9 cellular contexts compared by ENCODE assay signal in the genomic region with DNA sequence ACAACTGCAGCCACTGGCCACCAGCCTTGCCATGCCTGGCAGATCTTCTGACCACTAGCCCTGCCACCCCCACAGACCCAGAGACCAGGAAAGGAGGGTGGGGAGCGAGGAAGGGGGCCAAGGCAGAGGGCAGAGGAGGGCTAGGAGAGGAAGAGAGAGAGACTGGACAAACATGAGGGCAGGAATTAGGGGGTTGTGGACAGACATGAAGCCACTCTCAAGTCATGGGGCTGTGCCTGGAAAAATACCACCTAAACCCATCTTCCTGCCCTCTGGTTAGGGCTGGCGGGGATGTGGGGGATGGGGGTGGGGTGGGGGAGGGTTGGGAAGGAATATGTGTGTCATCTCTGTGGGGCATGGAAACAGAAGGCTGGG. TPM values are rescaled to one million over a fixed set of nuclear protein-coding genes. Genes with fewer than 3 reads are reported as not detected.
DNase-seq lines count a peak whose midpoint lies in the region; ATAC-seq, FAIRE-seq and TF ChIP-seq lines count a peak whose summit lies in the region.
"Had no signal": no experiment of that assay in that cellular context is flagged by ENCODE, and none has a peak within 500 bp of the region (broad histone marks: within the 10 kb centered on the region; RNA-seq: fewer than 3 reads in every experiment).

No MANE protein-coding gene starts in this region.

- dilution Hi-C loops in endothelial cell of umbilical vein (cut with MboI; ENCODE audit: extremely low pct_ligation_motif_present, low sequenced_read_pairs): no loop called here

- no peak overlapping the region for H3K27ac ChIP-seq in CD4-positive, CD25-positive, alpha-beta regulatory T cell (ENCODE audit: insufficient read depth, low read length, poor library complexity, severe bottlenecking)
- peak overlapping the region; percentile 74 for H3K27ac ChIP-seq in OCI-LY1 (ENCODE audit: low read depth, low read length, poor library complexity, severe bottlenecking)
- H3K27ac ChIP-seq in endothelial cell of umbilical vein (ENCODE audit: insufficient read depth, low read depth, low read length): peak overlapping the region; percentile 97
- H3K27ac ChIP-seq in trophoblast cell (ENCODE audit: low read depth, low read length): no peak overlapping the region

- no peaks in the 10 kb centered on the region for H3K9me3 ChIP-seq in CD4-positive, CD25-positive, alpha-beta regulatory T cell (ENCODE audit: control insufficient read depth in 2 of 2, low read length in 2 of 2)
- H3K9me3 ChIP-seq in OCI-LY1 (ENCODE audit: low read length): no peaks in the 10 kb centered on the region
- H3K9me3 ChIP-seq in endothelial cell of umbilical vein (replicated peaks; ENCODE audit: control insufficient read depth, insufficient read depth, low read length): no peaks in the 10 kb centered on the region
- no peaks in the 10 kb centered on the region for H3K9me3 ChIP-seq in trophoblast cell (ENCODE audit: insufficient read depth, low read depth, low read length)

- H2AK5ac ChIP-seq in trophoblast cell (ENCODE audit: low read length): peak overlapping the region; percentile 91

- no peak overlapping the region for H2AFZ ChIP-seq in OCI-LY1 (ENCODE audit: low read length)
- H2AFZ ChIP-seq in endothelial cell of umbilical vein (ENCODE audit: low read depth, low read length): no peak overlapping the region
- no peak overlapping the region for H2AFZ ChIP-seq in trophoblast cell (ENCODE audit: insufficient read depth, low read length, poor library complexity)

- peak overlapping the region; percentile 27 for H4K12ac ChIP-seq in trophoblast cell (ENCODE audit: low read depth, low read length)

- peaks cover 10% of the 10 kb centered on the region for H3F3A ChIP-seq in OCI-LY1 (ENCODE audit: insufficient read depth, low read length)

- peaks cover 39% of the 10 kb centered on the region for H3K79me1 ChIP-seq in trophoblast cell (ENCODE audit: low read length)

- no peak for ATAC-seq in CD4-positive, CD25-positive, alpha-beta regulatory T cell (ENCODE audit: low read depth in 2 of 2)
- no peak for ATAC-seq in stimulated activated naive B cell treated with anti-CD40 and anti-IgM and Interleukin-4, amounts not matched to agents 10 μg/mL and 1 μg/mL and 100 μg/mL, for 72 hours (replicated peaks)

- peak overlapping the region; percentile 32 for H4K8ac ChIP-seq in trophoblast cell (ENCODE audit: low read depth, low read length)

- no TSS peak for BruUV-seq in endothelial cell of umbilical vein (replicated peaks; lab: Mats Ljungman, UMichigan)

- TF ChIP-seq CTCF in OCI-LY1 (IDR thresholded peaks at IDR 0.05; ENCODE audit: low read length) (no peak), endothelial cell of umbilical vein (IDR thresholded peaks at IDR 0.05; ENCODE audit: extremely low read depth in 1 of 2, insufficient read depth in 1 of 2, low read depth in 1 of 2, low read length in 2 of 2) (no peak)

- H4K20me1 ChIP-seq in OCI-LY1 (ENCODE audit: insufficient read depth, low read length): no peaks in the 10 kb centered on the region
- H4K20me1 ChIP-seq in endothelial cell of umbilical vein (replicated peaks; ENCODE audit: control insufficient read depth, extremely low read depth, insufficient read depth, low read length): no peaks in the 10 kb centered on the region

- H3K27me3 ChIP-seq in CD4-positive, CD25-positive, alpha-beta regulatory T cell (ENCODE audit: control insufficient read depth, insufficient read depth, low read length): no peaks in the 10 kb centered on the region
- no peaks in the 10 kb centered on the region for H3K27me3 ChIP-seq in OCI-LY1 (ENCODE audit: insufficient read depth, low read length)
- no peaks in the 10 kb centered on the region for H3K27me3 ChIP-seq in endothelial cell of umbilical vein (ENCODE audit: control insufficient read depth in 2 of 2, insufficient read depth in 2 of 2, low read length in 2 of 2)
- H3K27me3 ChIP-seq in trophoblast cell (ENCODE audit: insufficient read depth, low read length): no peaks in the 10 kb centered on the region

- peak overlapping the region; percentile 45 for H3K14ac ChIP-seq in trophoblast cell (ENCODE audit: low read length)

- H3K79me2 ChIP-seq in OCI-LY1 (ENCODE audit: insufficient read depth, low read length) (no peaks in the 10 kb centered on the region), endothelial cell of umbilical vein (ENCODE audit: control insufficient read depth, insufficient read depth, low read length) (peaks cover 59% of the 10 kb centered on the region), trophoblast cell (ENCODE audit: control insufficient read depth, insufficient read depth, low read length, poor library complexity) (peaks cover 7% of the 10 kb centered on the region)

- H3K9me1 ChIP-seq in endothelial cell of umbilical vein (replicated peaks; ENCODE audit: control insufficient read depth, extremely low read depth, insufficient read depth, low read length): no peaks in the 10 kb centered on the region

- H3K27ac Mint-ChIP-seq in CD4-positive, CD25-positive, alpha-beta regulatory T cell: peak overlapping the region in 2 of 3 donors; percentile 56 to 77
- no peak overlapping the region for H3K27ac Mint-ChIP-seq in stimulated activated naive B cell treated with anti-CD40 and anti-IgM and Interleukin-4, amounts not matched to agents 10 μg/mL and 1 μg/mL and 100 μg/mL, for 72 hours

- intact Hi-C loops in endothelial cell of umbilical vein (cut with micrococcal nuclease): loop anchor here (1.0 to 2.0 kb wide), 6 partner anchors 12 to 117 kb away; a partner anchor contains a TSS

- peak overlapping the region; percentile 95 for H2BK12ac ChIP-seq in trophoblast cell (ENCODE audit: low read length)

- H3K4me1 Mint-ChIP-seq in CD4-positive, CD25-positive, alpha-beta regulatory T cell: peaks cover 0 to 40% (median 12%) of the 10 kb centered on the region in 4 donors
- H3K4me1 Mint-ChIP-seq in stimulated activated naive B cell treated with anti-CD40 and anti-IgM and Interleukin-4, amounts not matched to agents 10 μg/mL and 1 μg/mL and 100 μg/mL, for 72 hours: peaks cover 46 to 73% of the 10 kb centered on the region in 2 donors

- peak overlapping the region; percentile 83 for H3K4ac ChIP-seq in trophoblast cell (ENCODE audit: low read depth, low read length)

- DNase-seq in CD4-positive, CD25-positive, alpha-beta regulatory T cell: no peak
- DNase-seq in endothelial cell of umbilical vein (ENCODE audit: low read depth, low spot score) (no peak), trophoblast cell (no peak), GF-D8 (lab: John Stamatoyannopoulos, UW) (no peak), glomerular visceral epithelial cell (ENCODE audit: extremely low spot score) (no peak), globus pallidus (ENCODE audit: low spot score) (no peak)
- no peak for DNase-seq in stimulated activated naive B cell treated with anti-CD40 and anti-IgM and Interleukin-4, amounts not matched to agents 10 μg/mL and 1 μg/mL and 100 μg/mL, for 72 hours

- H3K23ac ChIP-seq in trophoblast cell (ENCODE audit: low read length): no peak overlapping the region

- peak overlapping the region; percentile 90 for H3K18ac ChIP-seq in trophoblast cell (ENCODE audit: low read length)

- H4K91ac ChIP-seq in trophoblast cell (ENCODE audit: low read depth, low read length): peak overlapping the region; percentile 88

- peak overlapping the region; percentile 16 for H2BK5ac ChIP-seq in trophoblast cell (ENCODE audit: low read depth, low read length, poor library complexity)

- peaks cover 8% of the 10 kb centered on the region for H3K27me3 Mint-ChIP-seq in CD4-positive, CD25-positive, alpha-beta regulatory T cell
- H3K27me3 Mint-ChIP-seq in stimulated activated naive B cell treated with anti-CD40 and anti-IgM and Interleukin-4, amounts not matched to agents 10 μg/mL and 1 μg/mL and 100 μg/mL, for 72 hours: peaks cover 0 to 6% of the 10 kb centered on the region in 2 donors

- H3K36me3 Mint-ChIP-seq in CD4-positive, CD25-positive, alpha-beta regulatory T cell: no peaks in the 10 kb centered on the region
- peaks cover 0 to 4% of the 10 kb centered on the region in 2 donors for H3K36me3 Mint-ChIP-seq in stimulated activated naive B cell treated with anti-CD40 and anti-IgM and Interleukin-4, amounts not matched to agents 10 μg/mL and 1 μg/mL and 100 μg/mL, for 72 hours

- H3K4me3 ChIP-seq in CD4-positive, CD25-positive, alpha-beta regulatory T cell (ENCODE audit: low read depth, low read length): no peak overlapping the region
- H3K4me3 ChIP-seq in OCI-LY1 (ENCODE audit: low read depth, low read length, poor library complexity, severe bottlenecking): no peak overlapping the region
- H3K4me3 ChIP-seq in endothelial cell of umbilical vein (replicated peaks in 1 of 3; ENCODE audit: insufficient read depth in 1 of 3, low read depth in 1 of 3, low read length in 3 of 3): peak overlapping the region in 2 of 3 experiments; percentile 30 to 56
- no peak overlapping the region for H3K4me3 ChIP-seq in trophoblast cell (ENCODE audit: low read depth, low read length)

- no peaks in the 10 kb centered on the region for H3K36me3 ChIP-seq in CD4-positive, CD25-positive, alpha-beta regulatory T cell (ENCODE audit: control insufficient read depth, insufficient read depth, low read length)
- H3K36me3 ChIP-seq in OCI-LY1 (ENCODE audit: insufficient read depth, low read length): no peaks in the 10 kb centered on the region
- H3K36me3 ChIP-seq in endothelial cell of umbilical vein (ENCODE audit: control insufficient read depth in 2 of 2, extremely low read depth in 1 of 2, insufficient read depth in 2 of 2, low read length in 2 of 2): no peaks in the 10 kb centered on the region
- H3K36me3 ChIP-seq in trophoblast cell (ENCODE audit: control insufficient read depth in 1 of 2, insufficient read depth in 2 of 2, low read length in 2 of 2): no peaks in the 10 kb centered on the region

- WGBS in trophoblast cell (ENCODE audit: extremely low coverage, insufficient coverage, insufficient read length): no CpG with 5 or more reads among the region's 2 CpGs

- H3K4me2 ChIP-seq in OCI-LY1 (ENCODE audit: low read length): no peak overlapping the region
- H3K4me2 ChIP-seq in endothelial cell of umbilical vein (ENCODE audit: insufficient read depth, low read length): peak overlapping the region; percentile 86
- H3K4me2 ChIP-seq in trophoblast cell (ENCODE audit: low read length): no peak overlapping the region

- H3K9ac ChIP-seq in OCI-LY1 (ENCODE audit: low read length): no peak overlapping the region
- peak overlapping the region; percentile 72 for H3K9ac ChIP-seq in endothelial cell of umbilical vein (replicated peaks; ENCODE audit: extremely low read depth, insufficient read depth, low read length)
- no peak overlapping the region for H3K9ac ChIP-seq in trophoblast cell (ENCODE audit: low read length)

- POLR2A ChIA-PET in endothelial cell of umbilical vein (lab: Charles Lee): interaction anchor here (0.6 to 5.3 kb wide), 4 partner anchors 8 to 35 kb away, joined by 3 to 34 read pairs (median 4); a partner anchor contains a TSS

- peaks cover 0 to 1% (median 0%) of the 10 kb centered on the region in 7 donors for H3K9me3 Mint-ChIP-seq in CD4-positive, CD25-positive, alpha-beta regulatory T cell
- H3K9me3 Mint-ChIP-seq in stimulated activated naive B cell treated with anti-CD40 and anti-IgM and Interleukin-4, amounts not matched to agents 10 μg/mL and 1 μg/mL and 100 μg/mL, for 72 hours: no peaks in the 10 kb centered on the region
- H3K9me3 Mint-ChIP-seq: T-helper 1 cell treated with Interleukin-12 subunit alpha and Interleukin-12 subunit beta and Interleukin-4 antibody, amounts not matched to agents 30 μg/mL and 1 μg/mL, for 36 hours had no signal

- peaks cover 32% of the 10 kb centered on the region for H3K4me1 ChIP-seq in CD4-positive, CD25-positive, alpha-beta regulatory T cell (ENCODE audit: control insufficient read depth, insufficient read depth, low read length, poor library complexity, severe bottlenecking)
- H3K4me1 ChIP-seq in OCI-LY1 (ENCODE audit: insufficient read depth, low read length, severe bottlenecking): peaks cover 61% of the 10 kb centered on the region
- H3K4me1 ChIP-seq in endothelial cell of umbilical vein (ENCODE audit: control insufficient read depth, extremely low read depth, insufficient read depth, low read length): peaks cover 64% of the 10 kb centered on the region
- peaks cover 61 to 66% of the 10 kb centered on the region in 2 experiments for H3K4me1 ChIP-seq in trophoblast cell (ENCODE audit: control insufficient read depth in 1 of 2, insufficient read depth in 2 of 2, low read length in 2 of 2)

- no peak for TF ChIP-seq POLR2A in endothelial cell of umbilical vein (IDR thresholded peaks at IDR 0.05; ENCODE audit: low read depth, low read length)

- H2BK120ac ChIP-seq in trophoblast cell (ENCODE audit: insufficient read depth, low read length, poor library complexity): peak overlapping the region; percentile 67

- H3K9me2 ChIP-seq in OCI-LY1 (ENCODE audit: low read depth, low read length): no peaks in the 10 kb centered on the region

- CTCF ChIA-PET in endothelial cell of umbilical vein (lab: Charles Lee): interaction anchor here (0.6 to 9.2 kb wide), 18 partner anchors 9 to 140 kb away, joined by 3 to 91 read pairs (median 5); a partner anchor contains a TSS

- peak overlapping the region; percentile 22 to 87 (median 72) for H3K4me3 Mint-ChIP-seq in CD4-positive, CD25-positive, alpha-beta regulatory T cell
- H3K4me3 Mint-ChIP-seq in stimulated activated naive B cell treated with anti-CD40 and anti-IgM and Interleukin-4, amounts not matched to agents 10 μg/mL and 1 μg/mL and 100 μg/mL, for 72 hours: no peak overlapping the region

- FAIRE-seq in endothelial cell of umbilical vein (lab: Jason Lieb, UNC): no peak

RNA-seq across cellular contexts. Expression of a gene that starts 1.4 kb away (rescaled TPM):
- total RNA-seq in CD4-positive, CD25-positive, alpha-beta regulatory T cell: 2.6 TPM
- 1 to 10 TPM; 3.3 to 6.1 (median 3.9) TPM for polyA plus RNA-seq in CD4-positive, CD25-positive, alpha-beta regulatory T cell
- 202 and 219 TPM in 2 replicates for total RNA-seq in endothelial cell of umbilical vein
- polyA plus RNA-seq in endothelial cell of umbilical vein: 539 and 592 TPM in 2 replicates
- polyA plus RNA-seq in endothelial cell of umbilical vein (2011; cell fraction: cytosol; rRNA removed): 283 and 310 TPM in 2 replicates
- polyA plus RNA-seq in endothelial cell of umbilical vein (2011; cell fraction: nucleus; rRNA removed): 598 and 634 TPM in 2 replicates
- 223 and 254 TPM in 2 replicates for polyA plus RNA-seq in endothelial cell of umbilical vein (2012)
- polyA minus RNA-seq in endothelial cell of umbilical vein: 472 and 495 TPM in 2 replicates
- 35.7 TPM for polyA minus RNA-seq in endothelial cell of umbilical vein (2011; cell fraction: cytosol; rRNA and poly(A)+ RNA removed)
- 135 and 171 TPM in 2 replicates for polyA minus RNA-seq in endothelial cell of umbilical vein (2011; cell fraction: nucleus; rRNA and poly(A)+ RNA removed)
- polyA plus RNA-seq in trophoblast cell (2013): 99.2 and 101 TPM in 2 replicates

RNA-seq across cellular contexts. Expression of a gene that starts 5.2 kb away (rescaled TPM):
- not detected for total RNA-seq in CD4-positive, CD25-positive, alpha-beta regulatory T cell
- not detected for polyA plus RNA-seq in CD4-positive, CD25-positive, alpha-beta regulatory T cell
- not detected in 2 replicates for total RNA-seq in endothelial cell of umbilical vein
- polyA plus RNA-seq in endothelial cell of umbilical vein: 0.18 and 0.24 TPM in 2 replicates
- polyA plus RNA-seq in endothelial cell of umbilical vein (2011; cell fraction: cytosol; rRNA removed): 0.14 and 0.21 TPM in 2 replicates
- 0.22 TPM in 1 of 2 replicates, not detected in the other for polyA plus RNA-seq in endothelial cell of umbilical vein (2011; cell fraction: nucleus; rRNA removed)
- not detected in 2 replicates for polyA plus RNA-seq in endothelial cell of umbilical vein (2012)
- polyA minus RNA-seq in endothelial cell of umbilical vein: not detected in 2 replicates
- polyA minus RNA-seq in endothelial cell of umbilical vein (2011; cell fraction: cytosol; rRNA and poly(A)+ RNA removed): not detected
- polyA minus RNA-seq in endothelial cell of umbilical vein (2011; cell fraction: nucleus; rRNA and poly(A)+ RNA removed): not detected in 2 replicates
- 0.37 and 0.41 TPM in 2 replicates for polyA plus RNA-seq in trophoblast cell (2013)

RNA-seq across cellular contexts. Expression of a gene that starts 25.0 kb away (rescaled TPM):
- total RNA-seq in CD4-positive, CD25-positive, alpha-beta regulatory T cell: 399 TPM
- 100 to 1,000 TPM; 264 to 426 (median 333) TPM for polyA plus RNA-seq in CD4-positive, CD25-positive, alpha-beta regulatory T cell
- 1,088 and 1,201 TPM in 2 replicates for total RNA-seq in endothelial cell of umbilical vein
- 557 and 824 TPM in 2 replicates for polyA plus RNA-seq in endothelial cell of umbilical vein
- polyA plus RNA-seq in endothelial cell of umbilical vein (2011; cell fraction: cytosol; rRNA removed): 942 and 1,041 TPM in 2 replicates
- 609 and 717 TPM in 2 replicates for polyA plus RNA-seq in endothelial cell of umbilical vein (2011; cell fraction: nucleus; rRNA removed)
- 1,037 and 1,473 TPM in 2 replicates for polyA plus RNA-seq in endothelial cell of umbilical vein (2012)
- 861 and 862 TPM in 2 replicates for polyA minus RNA-seq in endothelial cell of umbilical vein
- 534 TPM for polyA minus RNA-seq in endothelial cell of umbilical vein (2011; cell fraction: cytosol; rRNA and poly(A)+ RNA removed)
- polyA minus RNA-seq in endothelial cell of umbilical vein (2011; cell fraction: nucleus; rRNA and poly(A)+ RNA removed): 163 and 218 TPM in 2 replicates
- polyA plus RNA-seq in trophoblast cell (2013): 916 and 940 TPM in 2 replicates

RNA-seq across cellular contexts. Expression of a gene that starts 35.4 kb away (rescaled TPM):
- total RNA-seq in CD4-positive, CD25-positive, alpha-beta regulatory T cell: 14.8 TPM
- polyA plus RNA-seq in CD4-positive, CD25-positive, alpha-beta regulatory T cell: 10 to 100 TPM; 33.0 to 42.4 (median 36.8) TPM
- total RNA-seq in endothelial cell of umbilical vein: 53.4 and 53.9 TPM in 2 replicates
- polyA plus RNA-seq in endothelial cell of umbilical vein: 112 and 148 TPM in 2 replicates
- 76.0 and 79.0 TPM in 2 replicates for polyA plus RNA-seq in endothelial cell of umbilical vein (2011; cell fraction: cytosol; rRNA removed)
- 74.2 and 86.3 TPM in 2 replicates for polyA plus RNA-seq in endothelial cell of umbilical vein (2011; cell fraction: nucleus; rRNA removed)
- polyA plus RNA-seq in endothelial cell of umbilical vein (2012): 52.5 and 55.0 TPM in 2 replicates
- polyA minus RNA-seq in endothelial cell of umbilical vein: 78.2 and 84.1 TPM in 2 replicates
- polyA minus RNA-seq in endothelial cell of umbilical vein (2011; cell fraction: cytosol; rRNA and poly(A)+ RNA removed): 35.8 TPM
- polyA minus RNA-seq in endothelial cell of umbilical vein (2011; cell fraction: nucleus; rRNA and poly(A)+ RNA removed): 14.9 and 16.5 TPM in 2 replicates
- polyA plus RNA-seq in trophoblast cell (2013): 48.9 and 52.5 TPM in 2 replicates

RNA-seq across cellular contexts. Expression of a gene that starts 43.4 kb away (rescaled TPM):
- total RNA-seq in CD4-positive, CD25-positive, alpha-beta regulatory T cell: 53.8 TPM
- polyA plus RNA-seq in CD4-positive, CD25-positive, alpha-beta regulatory T cell: 1 to 10 TPM; 3.6 to 7.0 (median 6.1) TPM
- 15.6 and 19.0 TPM in 2 replicates for total RNA-seq in endothelial cell of umbilical vein
- polyA plus RNA-seq in endothelial cell of umbilical vein: 22.6 and 25.8 TPM in 2 replicates
- polyA plus RNA-seq in endothelial cell of umbilical vein (2011; cell fraction: cytosol; rRNA removed): 14.6 and 17.7 TPM in 2 replicates
- polyA plus RNA-seq in endothelial cell of umbilical vein (2011; cell fraction: nucleus; rRNA removed): 13.9 and 14.2 TPM in 2 replicates
- 10.0 and 15.1 TPM in 2 replicates for polyA plus RNA-seq in endothelial cell of umbilical vein (2012)
- polyA minus RNA-seq in endothelial cell of umbilical vein: 7.1 and 11.1 TPM in 2 replicates
- 4.9 TPM for polyA minus RNA-seq in endothelial cell of umbilical vein (2011; cell fraction: cytosol; rRNA and poly(A)+ RNA removed)
- polyA minus RNA-seq in endothelial cell of umbilical vein (2011; cell fraction: nucleus; rRNA and poly(A)+ RNA removed): 4.3 and 11.1 TPM in 2 replicates
- 8.6 and 10.1 TPM in 2 replicates for polyA plus RNA-seq in trophoblast cell (2013)

Comparison
In these comparisons a context has a peak if more than half of its experiments do, and no peak if none do; other contexts are left out.
1. H3K27ac ChIP-seq: peak in OCI-LY1 (single experiment) and endothelial cell of umbilical vein (single experiment); none in CD4-positive, CD25-positive, alpha-beta regulatory T cell (single experiment) and trophoblast cell (single experiment).
2. H3K4me3 ChIP-seq: peak in endothelial cell of umbilical vein (2 of 3); none in CD4-positive, CD25-positive, alpha-beta regulatory T cell (single experiment), OCI-LY1 (single experiment) and trophoblast cell (single experiment).
3. H3K4me3 Mint-ChIP-seq: peak in CD4-positive, CD25-positive, alpha-beta regulatory T cell (4 of 4); none in stimulated activated naive B cell treated with anti-CD40 and anti-IgM and Interleukin-4, amounts not matched to agents 10 μg/mL and 1 μg/mL and 100 μg/mL, for 72 hours (0 of 2).
4. RNA of a gene that starts 1.4 kb away (total RNA-seq): 202 to 219 TPM in endothelial cell of umbilical vein; 2.6 TPM in CD4-positive, CD25-positive, alpha-beta regulatory T cell (single experiment); every median in the first group is over 10 times any median in the second.